8 cellular contexts compared by ENCODE assay signal in genomic region chr2:198127627-198128026, GRCh38.
DNase-seq lines count a peak whose midpoint lies in the region; ATAC-seq and TF ChIP-seq lines count a peak whose summit lies in the region.

No MANE protein-coding gene starts in this region.

- H3K4me1 ChIP-seq in MM.1S (ENCODE audit: low read length): no peaks in the 10 kb centered on the region

- no peaks in the 10 kb centered on the region for H3K36me3 ChIP-seq in MM.1S (replicated peaks; ENCODE audit: insufficient read depth, low read length)

- TF ChIP-seq CTCF in MM.1S (IDR thresholded peaks at IDR 0.05; ENCODE audit: low read length) (peak; percentile 74), cardiac fibroblast (IDR thresholded peaks at IDR 0.05; ENCODE audit: low read depth, low read length) (peak; percentile 64)

- H4K20me1 ChIP-seq in MM.1S (ENCODE audit: insufficient read depth, low read length): no peaks in the 10 kb centered on the region

- H3K79me2 ChIP-seq in MM.1S (ENCODE audit: low read length): no peaks in the 10 kb centered on the region

- H3K27me3 ChIP-seq in MM.1S (replicated peaks; ENCODE audit: insufficient read depth, low read length): no peaks in the 10 kb centered on the region

- H3K4me3 ChIP-seq in MM.1S (ENCODE audit: low read length): no peak overlapping the region
- no peak overlapping the region for H3K4me3 ChIP-seq in cardiac fibroblast (replicated peaks in 1 of 2; ENCODE audit: low read depth in 2 of 2, low read length in 2 of 2)

- H2AFZ ChIP-seq in MM.1S (ENCODE audit: low read length): no peak overlapping the region

- H3K9ac ChIP-seq in MM.1S (ENCODE audit: low read length): no peak overlapping the region

- no peak overlapping the region for H3K27ac ChIP-seq in MM.1S (ENCODE audit: low read length)

- H3K9me3 ChIP-seq in MM.1S (replicated peaks; ENCODE audit: insufficient read depth, low read length): no peaks in the 10 kb centered on the region

- H3K4me2 ChIP-seq in MM.1S (ENCODE audit: low read depth, low read length): no peak overlapping the region

- no peaks in the 10 kb centered on the region for H3F3A ChIP-seq in MM.1S (ENCODE audit: insufficient read depth, low read length)

- ATAC-seq in GM21515 (IDR thresholded peaks at IDR 0.05; ENCODE audit: unreplicated experiment) (peak; percentile 86), GM18519 (IDR thresholded peaks at IDR 0.05; ENCODE audit: low FRiP score, unreplicated experiment) (no peak)

- DNase-seq in COLO829 (ENCODE audit: low spot score): peak; percentile 62
- peak; percentile 75 for DNase-seq in MM.1S
- DNase-seq in T-helper 9 cell: peak; percentile 15
- peak; percentile 81 to 89 for DNase-seq in cardiac fibroblast (ENCODE audit: low read depth in 2 of 2)
- DNase-seq in kidney tubule cell (ENCODE audit: low spot score): peak; percentile 69
- DNase-seq in stimulated activated CD4-positive, alpha-beta T cell treated with anti-CD3 and anti-CD28 coated beads, TNF-alpha, amount 100 ng/mL, for 24 hours (ENCODE audit: low read depth in 3 of 3): peak; percentile 6 to 29 (median 10)

- no peaks in the 10 kb centered on the region for H3K9me2 ChIP-seq in MM.1S (replicated peaks; ENCODE audit: insufficient read depth, low read length)

Comparison
In these comparisons a context has a peak if more than half of its experiments do, and no peak if none do; other contexts are left out.
1. DNase-seq: peak in every context shown above with its lines; median percentile 85 in cardiac fibroblast; 75 in MM.1S; 69 in kidney tubule cell; 62 in COLO829; 15 in T-helper 9 cell; 10 in stimulated activated CD4-positive, alpha-beta T cell treated with anti-CD3 and anti-CD28 coated beads, TNF-alpha, amount 100 ng/mL, for 24 hours.